11 cellular contexts compared by ENCODE assay signal in the genomic region with DNA sequence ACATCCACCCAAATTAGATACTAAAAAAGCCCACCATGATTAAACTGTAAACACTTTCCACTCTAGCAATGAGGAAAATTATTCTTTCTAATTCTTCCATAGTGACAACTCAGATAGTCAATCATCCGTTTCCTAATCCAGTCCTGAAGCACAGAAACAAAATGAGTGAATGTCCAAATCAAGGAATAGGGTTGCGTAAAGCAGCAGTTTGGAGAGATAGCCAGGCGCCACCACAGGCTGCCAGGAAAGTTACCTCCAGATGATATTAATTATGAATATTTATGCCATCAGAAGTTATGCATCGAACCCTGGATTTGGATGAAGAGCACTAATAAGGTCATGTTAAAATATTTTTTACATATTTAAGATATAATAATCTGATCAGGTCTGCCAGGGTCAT.
DNase-seq lines count a peak whose midpoint lies in the region; ATAC-seq, FAIRE-seq and TF ChIP-seq lines count a peak whose summit lies in the region.
"Had no signal": no experiment of that assay in that cellular context is flagged by ENCODE, and none has a peak within 500 bp of the region (broad histone marks: within the 10 kb centered on the region; RNA-seq: fewer than 3 reads in every experiment).

No MANE protein-coding gene starts in this region.

- FAIRE-seq in HTR-8/SVneo (lab: Jason Lieb, UNC): no peak
- FAIRE-seq: A549 had no signal

- H3K36me3 ChIP-seq in esophagus muscularis mucosa (no peaks in the 10 kb centered on the region), smooth muscle cell (ENCODE audit: low read depth) (no peaks in the 10 kb centered on the region)

- H3K27me3 Mint-ChIP-seq in activated CD4-positive, alpha-beta T cell treated with anti-CD3 and anti-CD28 coated beads for 36 hours: no peaks in the 10 kb centered on the region

- no peak overlapping the region for H3K9ac ChIP-seq in smooth muscle cell (ENCODE audit: low read depth)

- H3K27ac ChIP-seq in esophagus muscularis mucosa (replicated peaks in 1 of 4) (peak overlapping the region; percentile 91 to 97 (median 93)), smooth muscle cell (ENCODE audit: low read depth) (peak overlapping the region; percentile 96)
- H3K27ac ChIP-seq: SK-N-MC had no signal

- CTCF ChIA-PET in activated CD4-positive, alpha-beta T cell treated with anti-CD3 and anti-CD28 coated beads for 36 hours (lab: Charles Lee): interaction anchor here (1.5 to 1.8 kb wide), 5 partner anchors 20 to 234 kb away, joined by 6 to 14 read pairs (median 8); no protein-coding TSS in a partner anchor

- H3K36me3 Mint-ChIP-seq in activated CD4-positive, alpha-beta T cell treated with anti-CD3 and anti-CD28 coated beads for 36 hours (ENCODE audit: low read depth): peaks cover 25% of the 10 kb centered on the region

- TF ChIP-seq CTCF in esophagus muscularis mucosa (IDR thresholded peaks at IDR 0.05) (no peak), smooth muscle cell (IDR thresholded peaks at IDR 0.05; ENCODE audit: borderline replicate concordance, insufficient read depth, poor library complexity, severe bottlenecking) (no peak), lower leg skin (IDR thresholded peaks at IDR 0.05) (no peak)

- WGBS in esophagus muscularis mucosa: 91% methylated on average over 4 of the region's 4 CpGs
- 83% methylated on average over 4 of the region's 4 CpGs for WGBS in smooth muscle cell (ENCODE audit: low lambda C conversion rate)
- 71 to 76% methylated on average over 4 of the region's 4 CpGs for WGBS in lower leg skin, 2 donors

- peaks cover 58% of the 10 kb centered on the region for H3K4me1 Mint-ChIP-seq in activated CD4-positive, alpha-beta T cell treated with anti-CD3 and anti-CD28 coated beads for 36 hours

- H3K4me1 ChIP-seq in esophagus muscularis mucosa (peaks cover 20 to 52% (median 34%) of the 10 kb centered on the region in 4 donors), smooth muscle cell (ENCODE audit: low read depth) (peaks cover 17% of the 10 kb centered on the region)

- H3K79me2 ChIP-seq in smooth muscle cell (ENCODE audit: low read depth): peaks cover 28% of the 10 kb centered on the region

- no peak for TF ChIP-seq POLR2A in esophagus muscularis mucosa (IDR thresholded peaks at IDR 0.05; ENCODE audit: low read depth)
- TF ChIP-seq POLR2A in lower leg skin (IDR thresholded peaks at IDR 0.05): no peak

- no peaks in the 10 kb centered on the region for H3K9me3 ChIP-seq in esophagus muscularis mucosa
- no peaks in the 10 kb centered on the region for H3K9me3 ChIP-seq in smooth muscle cell (replicated peaks; ENCODE audit: low read depth)
- H3K9me3 ChIP-seq: A549 had no signal

- POLR2A ChIA-PET in activated CD4-positive, alpha-beta T cell treated with anti-CD3 and anti-CD28 coated beads for 36 hours (lab: Charles Lee): interaction anchor here (0.6 to 1.9 kb wide), 7 partner anchors 29 to 235 kb away, joined by 3 to 11 read pairs (median 5); no protein-coding TSS in a partner anchor

- H3K27me3 ChIP-seq in esophagus muscularis mucosa: no peaks in the 10 kb centered on the region
- H3K27me3 ChIP-seq in smooth muscle cell (ENCODE audit: low read depth): no peaks in the 10 kb centered on the region

- no peak overlapping the region for H3K4me3 ChIP-seq in esophagus muscularis mucosa
- H3K4me3 ChIP-seq in smooth muscle cell: no peak overlapping the region
- H3K4me3 ChIP-seq in lower leg skin (ENCODE audit: low read depth, poor library complexity, severe bottlenecking): no peak overlapping the region
- H3K4me3 ChIP-seq: A549, SK-N-MC had no signal

- peak overlapping the region; percentile 96 for H3K4me3 Mint-ChIP-seq in activated CD4-positive, alpha-beta T cell treated with anti-CD3 and anti-CD28 coated beads for 36 hours

- no peak overlapping the region for H2AFZ ChIP-seq in smooth muscle cell (ENCODE audit: low read depth)

- peak overlapping the region; percentile 2 for H3K4me2 ChIP-seq in smooth muscle cell

- H3K9me3 Mint-ChIP-seq in activated CD4-positive, alpha-beta T cell treated with anti-CD3 and anti-CD28 coated beads for 36 hours (ENCODE audit: low read depth): no peaks in the 10 kb centered on the region

- ATAC-seq in activated CD4-positive, alpha-beta T cell treated with anti-CD3 and anti-CD28 coated beads for 36 hours: no peak
- ATAC-seq in SK-N-SH treated with all-trans-retinoic acid at 6 μM for 48 hours: no peak
- ATAC-seq: A549 had no signal

- peak overlapping the region; percentile 99 for H3K27ac Mint-ChIP-seq in activated CD4-positive, alpha-beta T cell treated with anti-CD3 and anti-CD28 coated beads for 36 hours

- H4K20me1 ChIP-seq in smooth muscle cell (ENCODE audit: low read depth): peaks cover 15% of the 10 kb centered on the region

- H3F3A ChIP-seq in smooth muscle cell (ENCODE audit: low read depth): peaks cover 7% of the 10 kb centered on the region

- intact Hi-C loops in activated CD4-positive, alpha-beta T cell treated with anti-CD3 and anti-CD28 coated beads for 36 hours (cut with DNase I, micrococcal nuclease): loop anchor here (2.0 to 5.0 kb wide), 7 partner anchors 51 to 487 kb away; no protein-coding TSS in a partner anchor
- intact Hi-C loops in esophagus muscularis mucosa (cut with DNase I) (loop anchor here (5.0 kb wide), 1 partner anchor 102 kb away; no protein-coding TSS in a partner anchor), lower leg skin (cut with DNase I; ENCODE audit: low total_unique reads) (no loop called here)

- no peak for DNase-seq in activated CD4-positive, alpha-beta T cell treated with anti-CD3 and anti-CD28 coated beads for 36 hours
- no peak for DNase-seq in activated CD4-positive, alpha-beta T cell treated with anti-CD3 and anti-CD28 coated beads for 48 hours
- DNase-seq in esophagus muscularis mucosa (ENCODE audit: extremely low spot score) (peak; percentile 50), smooth muscle cell (lab: John Stamatoyannopoulos, UW; ENCODE audit: unreplicated experiment) (no peak), HTR-8/SVneo (ENCODE audit: insufficient read length, low spot score) (no peak), NCI-H1092 treated with DMSO at 0.1 percent for 48 hours (lab: John Stamatoyannopoulos, UW) (no peak), lower leg skin (ENCODE audit: low spot score in 2 of 2) (no peak)
- DNase-seq: effector CD8-positive, alpha-beta T cell had no signal

- TF ChIP-seq EP300 in esophagus muscularis mucosa (IDR thresholded peaks at IDR 0.05): no peak

TF ChIP-seq in SK-N-SH treated with all-trans-retinoic acid at 6 μM for 48 hours, 23 proteins besides CTCF, POLR2A, EP300 and RAD21:
- TF ChIP-seq TCF4 (CRISPR knock-in tag; IDR thresholded peaks at IDR 0.05; ENCODE audit: borderline replicate concordance) (no peak), ISL1 (CRISPR knock-in tag; IDR thresholded peaks at IDR 0.05) (0 out of 2 replicates have a peak, but pooled peaks have one; percentile 31)
